Comparison of ENCODE assay signal across 17 cellular contexts in the genomic region with DNA sequence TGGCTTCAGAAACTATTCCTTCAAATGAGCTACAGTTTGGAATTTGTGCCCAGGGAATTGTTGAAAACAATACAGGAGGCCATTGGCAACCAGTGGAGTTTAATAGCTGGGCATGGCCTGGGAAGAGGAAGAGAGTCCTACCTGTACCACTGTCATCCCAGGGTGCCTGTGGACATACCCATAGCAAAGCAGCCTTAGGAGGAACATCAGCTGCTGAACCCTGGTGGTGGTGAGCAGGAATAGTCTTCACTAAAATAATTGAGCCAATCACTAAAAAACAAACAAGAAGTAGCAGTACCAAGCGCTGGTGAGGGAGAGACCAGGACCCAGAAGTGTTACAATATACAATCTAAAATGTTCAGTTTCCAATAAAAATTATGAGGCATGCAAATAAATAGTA. TPM values are rescaled to one million over a fixed set of nuclear protein-coding genes. Genes with fewer than 3 reads are reported as not detected.
"Had no signal": no experiment of that assay in that cellular context is flagged by ENCODE, and none has a peak within 500 bp of the region (broad histone marks: within the 10 kb centered on the region; RNA-seq: fewer than 3 reads in every experiment).

No MANE protein-coding gene starts in this region.

- H3K4me2 ChIP-seq: neural progenitor cell had no signal

- H3K36me3 ChIP-seq: neural progenitor cell, tibial artery, vagina had no signal

- H3K27ac Mint-ChIP-seq: activated naive CD4-positive, alpha-beta T cell treated with anti-CD3 and anti-CD28 coated beads, Interleukin-2, amount 50 U/mL, for 24 hours; neural progenitor cell; stimulated activated memory B cell treated with anti-CD40 and anti-IgM and Interleukin-4, amounts not matched to agents 10 μg/mL and 1 μg/mL and 100 μg/mL, for 72 hours had no signal

- H3K9ac ChIP-seq: neural progenitor cell had no signal

- H3K4me1 Mint-ChIP-seq: activated naive CD4-positive, alpha-beta T cell treated with anti-CD3 and anti-CD28 coated beads, Interleukin-2, amount 50 U/mL, for 24 hours; neural progenitor cell; stimulated activated memory B cell treated with anti-CD40 and anti-IgM and Interleukin-4, amounts not matched to agents 10 μg/mL and 1 μg/mL and 100 μg/mL, for 72 hours had no signal

- H3K4me1 ChIP-seq: neural progenitor cell, tibial artery, vagina had no signal

- H3K36me3 Mint-ChIP-seq: activated naive CD4-positive, alpha-beta T cell treated with anti-CD3 and anti-CD28 coated beads, Interleukin-2, amount 50 U/mL, for 24 hours; neural progenitor cell; stimulated activated memory B cell treated with anti-CD40 and anti-IgM and Interleukin-4, amounts not matched to agents 10 μg/mL and 1 μg/mL and 100 μg/mL, for 72 hours had no signal

- H3K27me3 ChIP-seq: tibial artery, vagina had no signal

- H2AFZ ChIP-seq: neural progenitor cell had no signal

- DNase-seq: activated CD4-positive, CD25-positive, alpha-beta regulatory T cell; activated T-cell treated with anti-CD3 and anti-CD28 coated beads, Interleukin-2, amount 50 U/mL, for 1 hour; cerebellar nuclear complex; hippocampal formation; posterior cingulate gyrus; right cardiac atrium; T-helper 1 cell; tibial artery had no signal

- H3K4me3 ChIP-seq: neural progenitor cell, tibial artery, vagina had no signal

- H3K27ac ChIP-seq: neural progenitor cell, tibial artery, vagina had no signal

- H3K9me3 ChIP-seq: vagina had no signal

- ATAC-seq: right cardiac atrium; stimulated activated memory B cell treated with anti-CD40 and anti-IgM and Interleukin-4, amounts not matched to agents 10 μg/mL and 1 μg/mL and 100 μg/mL, for 72 hours had no signal

- H3K4me3 Mint-ChIP-seq: activated naive CD4-positive, alpha-beta T cell treated with anti-CD3 and anti-CD28 coated beads, Interleukin-2, amount 50 U/mL, for 24 hours; neural progenitor cell; stimulated activated memory B cell treated with anti-CD40 and anti-IgM and Interleukin-4, amounts not matched to agents 10 μg/mL and 1 μg/mL and 100 μg/mL, for 72 hours had no signal

- FAIRE-seq: endometrium had no signal

RNA-seq across cellular contexts. Expression of a gene that starts 14.5 kb away (rescaled TPM):
- total RNA-seq: dermis microvascular lymphatic vessel endothelial cell, lower leg skin, mesenteric fat pad had no signal

RNA-seq across cellular contexts. Expression of a gene that starts 29.9 kb away (rescaled TPM):
- total RNA-seq: dermis microvascular lymphatic vessel endothelial cell, kidney epithelial cell, lower leg skin, mesenteric fat pad, right cardiac atrium, vagina had no signal
- polyA plus RNA-seq: right cardiac atrium had no signal
